ENCODE assay signal across 8 cellular contexts in the genomic region with DNA sequence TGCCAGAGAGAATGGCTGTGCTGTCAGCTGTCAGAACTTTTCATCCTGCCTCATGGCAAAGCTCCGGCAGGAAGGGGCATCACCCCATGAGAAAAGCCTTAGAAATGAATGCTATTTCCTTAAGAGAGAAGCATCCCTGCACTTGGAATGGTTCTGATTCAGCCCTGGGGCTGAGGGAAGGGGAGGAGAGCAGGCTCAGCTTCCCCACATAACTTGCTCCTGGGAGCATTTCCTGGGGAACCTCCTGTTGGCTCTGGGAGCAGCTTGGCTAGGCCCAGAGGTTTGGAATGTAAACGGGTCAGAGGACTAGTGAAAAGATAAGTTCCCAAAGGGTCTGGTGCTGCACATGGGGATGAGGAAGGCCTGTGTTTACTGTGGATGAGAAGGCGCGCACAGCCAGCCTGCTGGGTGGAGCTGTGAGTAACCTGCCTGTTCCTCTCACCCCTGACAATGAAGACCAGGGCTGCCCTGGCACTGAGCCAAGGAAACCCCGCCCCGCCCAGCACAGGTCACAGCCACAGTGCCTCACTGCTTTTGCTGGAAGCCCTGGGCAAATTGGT. TPM values are rescaled to one million over a fixed set of nuclear protein-coding genes. Genes with fewer than 3 reads are reported as not detected.
A peak's percentile ranks its signal among the peaks of the same experiment; 100 is the strongest.
DNase-seq lines count a peak whose midpoint lies in the region; ATAC-seq and TF ChIP-seq lines count a peak whose summit lies in the region.

No MANE protein-coding gene starts in this region.

- H3K79me2 ChIP-seq in osteoblast (ENCODE audit: insufficient read depth, low read length) = no peaks in the 10 kb centered on the region

- H3K27me3 ChIP-seq in esophagus muscularis mucosa (no peaks in the 10 kb centered on the region), osteoblast (ENCODE audit: insufficient read depth, low read length) (peaks cover 2% of the 10 kb centered on the region)

- H3K27ac ChIP-seq in esophagus muscularis mucosa (replicated peaks in 1 of 4) (peak overlapping the region; percentile 88 to 94 (median 92)), osteoblast (ENCODE audit: low read depth, low read length) (peak overlapping the region; percentile 78)

- H3K4me2 ChIP-seq in osteoblast (ENCODE audit: insufficient read depth, low read length) = peak overlapping the region; percentile 86

- peak; percentile 47 for DNase-seq in H4 (ENCODE audit: low spot score)
- DNase-seq in NCI-H226 = peak; percentile 99
- DNase-seq in activated CD8-positive, alpha-beta memory T cell treated with anti-CD3 and anti-CD28 coated beads for 24 hours = peak; percentile 71
- peak; percentile 94 for DNase-seq in esophagus muscularis mucosa (ENCODE audit: extremely low spot score)
- DNase-seq in osteoblast (ENCODE audit: insufficient read length, low spot score, missing footprints) = peak; percentile 97

- H3K4me1 ChIP-seq in esophagus muscularis mucosa (peaks cover 22 to 88% (median 85%) of the 10 kb centered on the region in 4 donors), osteoblast (ENCODE audit: insufficient read depth, low read length) (peaks cover 32% of the 10 kb centered on the region)

- TF ChIP-seq POLR2A in esophagus muscularis mucosa (IDR thresholded peaks at IDR 0.05; ENCODE audit: low read depth) = no peak

- TF ChIP-seq EP300 in esophagus muscularis mucosa (IDR thresholded peaks at IDR 0.05) = no peak

- TF ChIP-seq CTCF in esophagus muscularis mucosa (IDR thresholded peaks at IDR 0.05) (no peak), osteoblast (IDR thresholded peaks at IDR 0.05; ENCODE audit: extremely low read depth, low read depth, low read length) (no peak)

- ATAC-seq in GM18498 (IDR thresholded peaks at IDR 0.05; ENCODE audit: unreplicated experiment) (no peak), GM21528 (IDR thresholded peaks at IDR 0.05; ENCODE audit: low FRiP score, unreplicated experiment) (no peak), GM18861 (IDR thresholded peaks at IDR 0.05; ENCODE audit: unreplicated experiment) (no peak)

- H3K4me3 ChIP-seq in esophagus muscularis mucosa (peak overlapping the region; percentile 51 to 69 (median 65)), osteoblast (ENCODE audit: insufficient read depth, low read length) (peak overlapping the region; percentile 55)

- WGBS in esophagus muscularis mucosa = 20% methylated on average over 1 of the region's 6 CpGs

- H3K36me3 ChIP-seq in esophagus muscularis mucosa = peaks cover 0 to 29% (median 24%) of the 10 kb centered on the region in 4 donors
- no peaks in the 10 kb centered on the region for H3K36me3 ChIP-seq in osteoblast (ENCODE audit: insufficient read depth, low read length)

- H4K20me1 ChIP-seq in osteoblast (ENCODE audit: insufficient read depth, low read length) = no peaks in the 10 kb centered on the region

- H3K9me3 ChIP-seq in esophagus muscularis mucosa = no peaks in the 10 kb centered on the region
- no peaks in the 10 kb centered on the region for H3K9me3 ChIP-seq in osteoblast (ENCODE audit: low read depth, low read length)

- intact Hi-C loops in esophagus muscularis mucosa (cut with DNase I) = loop anchor here (10.0 kb wide), 2 partner anchors 76 to 106 kb away; no protein-coding TSS in a partner anchor

- peak overlapping the region; percentile 83 for H2AFZ ChIP-seq in osteoblast (ENCODE audit: low read length)

RNA-seq across cellular contexts. Expression of a gene that starts 5.0 kb away (rescaled TPM):
- total RNA-seq in H4 (2014; rRNA removed; shearing (Covaris generic)) = not detected in 2 replicates
- total RNA-seq in esophagus muscularis mucosa (100 to 1,000 TPM; 100 to 186 (median 165) TPM), osteoblast (0.29 and 0.36 TPM in 2 replicates)

RNA-seq across cellular contexts. Expression of a gene that starts 13.3 kb away (rescaled TPM):
- total RNA-seq in H4 (2014; rRNA removed; shearing (Covaris generic)) = not detected in 2 replicates
- total RNA-seq in esophagus muscularis mucosa = not detected
- total RNA-seq in osteoblast = not detected in 2 replicates

Comparison
In these comparisons a context has a peak if more than half of its experiments do, and no peak if none do; other contexts are left out.
1. DNase-seq: peak in every context shown above with its lines; median percentile 99 in NCI-H226; 97 in osteoblast; 94 in esophagus muscularis mucosa; 71 in activated CD8-positive, alpha-beta memory T cell treated with anti-CD3 and anti-CD28 coated beads for 24 hours; 47 in H4.
2. RNA of a gene that starts 5.0 kb away (total RNA-seq): 100 to 186 TPM in esophagus muscularis mucosa; 0.29 to 0.36 TPM in osteoblast and not detected in H4; every median in the first group is over 10 times any median in the second.